In the genomic region with DNA sequence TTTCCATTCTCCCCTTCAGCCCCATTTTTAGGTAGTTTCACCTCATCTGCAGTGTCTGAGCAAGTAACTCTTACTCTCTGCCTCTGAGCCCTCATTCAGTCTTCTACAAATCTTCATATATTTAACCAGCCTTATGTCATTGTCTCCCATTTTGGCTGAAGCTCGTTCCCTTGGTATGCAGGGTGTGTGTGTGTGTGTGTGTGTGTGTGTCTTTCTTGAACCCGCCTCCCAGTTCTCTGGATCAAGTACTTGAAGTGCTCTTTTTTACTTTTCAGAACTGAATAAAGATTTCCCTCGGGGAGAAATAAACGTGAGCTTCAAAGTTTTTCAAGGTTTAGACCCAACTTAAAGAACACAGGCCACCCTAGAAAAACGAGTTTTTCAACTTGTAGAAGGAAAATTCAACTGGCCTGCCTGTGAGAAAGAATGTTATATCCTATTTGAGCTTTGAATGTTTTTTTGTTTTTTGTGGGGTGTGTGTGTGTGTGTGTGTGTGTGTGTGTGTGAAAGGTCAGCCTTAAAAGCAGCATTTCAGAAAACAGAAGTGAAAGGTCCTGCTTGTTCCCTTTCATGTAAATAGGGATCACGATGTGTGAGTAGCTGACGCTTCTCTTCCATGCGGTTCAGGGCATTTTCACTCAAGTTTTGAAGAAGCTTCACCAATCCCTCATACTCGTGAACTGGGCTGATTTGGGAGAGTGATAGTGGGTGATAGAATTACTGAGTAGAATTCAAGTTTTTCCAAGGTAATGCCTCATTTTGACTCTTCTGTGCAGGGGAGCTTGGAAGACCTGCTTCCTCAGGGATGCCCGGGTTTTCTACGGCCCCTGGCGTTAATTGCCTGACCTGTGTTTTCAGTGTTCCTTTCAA, we compare ENCODE assay signal across 3 cellular contexts.
TF ChIP-seq lines count a peak whose summit lies in the region.

No MANE protein-coding gene starts in this region.

TF ChIP-seq in GM12878, 131 proteins besides CTCF, POLR2A, EP300 and RAD21 (continued from another document and continues in another):
- TF ChIP-seq, protein P1, sequence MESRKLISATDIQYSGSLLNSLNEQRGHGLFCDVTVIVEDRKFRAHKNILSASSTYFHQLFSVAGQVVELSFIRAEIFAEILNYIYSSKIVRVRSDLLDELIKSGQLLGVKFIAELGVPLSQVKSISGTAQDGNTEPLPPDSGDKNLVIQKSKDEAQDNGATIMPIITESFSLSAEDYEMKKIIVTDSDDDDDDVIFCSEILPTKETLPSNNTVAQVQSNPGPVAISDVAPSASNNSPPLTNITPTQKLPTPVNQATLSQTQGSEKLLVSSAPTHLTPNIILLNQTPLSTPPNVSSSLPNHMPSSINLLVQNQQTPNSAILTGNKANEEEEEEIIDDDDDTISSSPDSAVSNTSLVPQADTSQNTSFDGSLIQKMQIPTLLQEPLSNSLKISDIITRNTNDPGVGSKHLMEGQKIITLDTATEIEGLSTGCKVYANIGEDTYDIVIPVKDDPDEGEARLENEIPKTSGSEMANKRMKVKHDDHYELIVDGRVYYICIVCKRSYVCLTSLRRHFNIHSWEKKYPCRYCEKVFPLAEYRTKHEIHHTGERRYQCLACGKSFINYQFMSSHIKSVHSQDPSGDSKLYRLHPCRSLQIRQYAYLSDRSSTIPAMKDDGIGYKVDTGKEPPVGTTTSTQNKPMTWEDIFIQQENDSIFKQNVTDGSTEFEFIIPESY (IDR thresholded peaks at IDR 0.05): no peak
- TF ChIP-seq, protein P2, sequence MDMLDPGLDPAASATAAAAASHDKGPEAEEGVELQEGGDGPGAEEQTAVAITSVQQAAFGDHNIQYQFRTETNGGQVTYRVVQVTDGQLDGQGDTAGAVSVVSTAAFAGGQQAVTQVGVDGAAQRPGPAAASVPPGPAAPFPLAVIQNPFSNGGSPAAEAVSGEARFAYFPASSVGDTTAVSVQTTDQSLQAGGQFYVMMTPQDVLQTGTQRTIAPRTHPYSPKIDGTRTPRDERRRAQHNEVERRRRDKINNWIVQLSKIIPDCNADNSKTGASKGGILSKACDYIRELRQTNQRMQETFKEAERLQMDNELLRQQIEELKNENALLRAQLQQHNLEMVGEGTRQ (IDR thresholded peaks at IDR 0.05; ENCODE audit: borderline replicate concordance, low read depth, low read length): no peak
- TF ChIP-seq MTA2 (IDR thresholded peaks at IDR 0.05; ENCODE audit: low read depth) (peak; percentile 90), ZNF24 (IDR thresholded peaks at IDR 0.05) (peak; percentile 74; the same call in 1 of the 2 replicates), PBX3 (IDR thresholded peaks at IDR 0.05; ENCODE audit: insufficient replicate concordance, low read depth, low read length) (no peak), MEF2A (IDR thresholded peaks at IDR 0.05; ENCODE audit: insufficient read depth, low read depth, low read length) (peak; percentile 42; the same call in 1 of the 2 replicates)

TF ChIP-seq in HEK293T, 16 proteins besides CTCF, POLR2A, EP300 and RAD21 (continued from another document):
- TF ChIP-seq PKNOX1 (IDR thresholded peaks at IDR 0.05) (no peak), TARDBP (IDR thresholded peaks at IDR 0.05) (no peak), FOXM1 (IDR thresholded peaks at IDR 0.05; ENCODE audit: borderline replicate concordance) (no peak)

TF ChIP-seq in SK-N-SH treated with all-trans-retinoic acid at 6 μM for 48 hours, 23 proteins besides CTCF, POLR2A, EP300 and RAD21:
- TF ChIP-seq TSHZ2 (CRISPR knock-in tag; IDR thresholded peaks at IDR 0.05) (no peak), RARB (CRISPR knock-in tag; IDR thresholded peaks at IDR 0.05) (no peak), ZNF565 (CRISPR knock-in tag; conservative IDR thresholded peaks at IDR 0.05; ENCODE audit: low read depth) (no peak), TOX (CRISPR knock-in tag; IDR thresholded peaks at IDR 0.05; ENCODE audit: borderline replicate concordance) (no peak), ZNF70 (CRISPR knock-in tag; IDR thresholded peaks at IDR 0.05) (no peak)
